Comparison of ENCODE assay signal across 27 cellular contexts in genomic region chr10:44880090-44880715, GRCh38. TPM values are rescaled to one million over a fixed set of nuclear protein-coding genes. Genes with fewer than 3 reads are reported as not detected.
A peak's percentile ranks its signal among the peaks of the same experiment; 100 is the strongest.
DNase-seq lines count a peak whose midpoint lies in the region; ATAC-seq and TF ChIP-seq lines count a peak whose summit lies in the region.
"Had no signal": no experiment of that assay in that cellular context is flagged by ENCODE, and none has a peak within 500 bp of the region (broad histone marks: within the 10 kb centered on the region; RNA-seq: fewer than 3 reads in every experiment).

No MANE protein-coding gene starts in this region.

- no peaks in the 10 kb centered on the region for H3K36me3 Mint-ChIP-seq in stimulated activated naive CD8-positive, alpha-beta T cell treated with anti-CD3 and anti-CD28 coated beads, Interleukin-15, Interleukin-2, amounts not matched to agents 100 ng/mL and 50 ng/mL, for 24 hours (ENCODE audit: low read depth)
- no peaks in the 10 kb centered on the region for H3K36me3 Mint-ChIP-seq in chondrocyte (ENCODE audit: low read depth)
- no peaks in the 10 kb centered on the region for H3K36me3 Mint-ChIP-seq in naive thymus-derived CD4-positive, alpha-beta T cell

- no peak for DNase-seq in stimulated activated naive CD8-positive, alpha-beta T cell treated with anti-CD3 and anti-CD28 coated beads, Interleukin-15, Interleukin-2, amounts not matched to agents 100 U/mL and 50 U/mL, for 24 hours
- DNase-seq in chondrocyte (ENCODE audit: low spot score) = no peak
- no peak for DNase-seq in naive thymus-derived CD4-positive, alpha-beta T cell
- no peak for DNase-seq in vagina (ENCODE audit: extremely low spot score in 2 of 2)
- no peak for DNase-seq in SW 1271 (lab: John Stamatoyannopoulos, UW)
- no peak for DNase-seq in thyroid gland
- no peak for DNase-seq in A673 (ENCODE audit: low spot score)
- DNase-seq: activated B cell treated with CpG ODN at 0.5 μM for 24 hours; activated gamma-delta T cell; foreskin melanocyte; left colon; MV-4-11; NCI-H2029 treated with DMSO at 0.1 percent for 48 hours; NCI-H524; stimulated activated CD4-positive, alpha-beta T cell treated with anti-CD3 and anti-CD28 coated beads, Interleukin-15, amount 100 ng/mL, for 24 hours had no signal

- no peaks in the 10 kb centered on the region for H3K9me3 Mint-ChIP-seq in stimulated activated naive CD8-positive, alpha-beta T cell treated with anti-CD3 and anti-CD28 coated beads, Interleukin-15, Interleukin-2, amounts not matched to agents 100 ng/mL and 50 ng/mL, for 24 hours
- no peaks in the 10 kb centered on the region for H3K9me3 Mint-ChIP-seq in chondrocyte (ENCODE audit: low read depth)
- H3K9me3 Mint-ChIP-seq in naive thymus-derived CD4-positive, alpha-beta T cell = no peaks in the 10 kb centered on the region
- H3K9me3 Mint-ChIP-seq: activated B cell treated with CpG ODN at 0.5 μM for 24 hours had no signal

- H3K4me1 Mint-ChIP-seq in stimulated activated naive CD8-positive, alpha-beta T cell treated with anti-CD3 and anti-CD28 coated beads, Interleukin-15, Interleukin-2, amounts not matched to agents 100 ng/mL and 50 ng/mL, for 24 hours (ENCODE audit: low read depth) = peaks cover 14% of the 10 kb centered on the region
- H3K4me1 Mint-ChIP-seq in chondrocyte (ENCODE audit: low read depth) = peaks cover 24% of the 10 kb centered on the region
- peaks cover 5 to 19% (median 16%) of the 10 kb centered on the region in 7 donors for H3K4me1 Mint-ChIP-seq in naive thymus-derived CD4-positive, alpha-beta T cell

- no peak for ATAC-seq in stimulated activated naive CD8-positive, alpha-beta T cell treated with anti-CD3 and anti-CD28 coated beads, Interleukin-15, Interleukin-2, amounts not matched to agents 100 U/mL and 50 U/mL, for 24 hours
- ATAC-seq in naive thymus-derived CD4-positive, alpha-beta T cell = no peak

- H3K36me3 ChIP-seq in naive thymus-derived CD4-positive, alpha-beta T cell (ENCODE audit: control insufficient read depth in 2 of 3, insufficient read depth in 3 of 3, low read length in 3 of 3) = no peaks in the 10 kb centered on the region
- H3K36me3 ChIP-seq in vagina = no peaks in the 10 kb centered on the region
- no peaks in the 10 kb centered on the region for H3K36me3 ChIP-seq in thyroid gland
- no peaks in the 10 kb centered on the region for H3K36me3 ChIP-seq in A673 (ENCODE audit: insufficient read depth, low read length, poor library complexity, severe bottlenecking)
- H3K36me3 ChIP-seq: HAP-1 had no signal

- POLR2A ChIA-PET in naive thymus-derived CD4-positive, alpha-beta T cell (lab: Charles Lee) = no interaction called here
- POLR2A ChIA-PET in A673 (lab: Charles Lee; ENCODE audit: low non-redundant PET) = no interaction called here

- TF ChIP-seq POLR2A in vagina (IDR thresholded peaks at IDR 0.05) = no peak
- no peak for TF ChIP-seq POLR2A in thyroid gland (IDR thresholded peaks at IDR 0.05)

- 94 to 97% methylated on average over 15 to 17 of the region's 17 CpGs for WGBS in thyroid gland, 2 donors

- peak overlapping the region; percentile 22 for H3K4me3 Mint-ChIP-seq in stimulated activated naive CD8-positive, alpha-beta T cell treated with anti-CD3 and anti-CD28 coated beads, Interleukin-15, Interleukin-2, amounts not matched to agents 100 ng/mL and 50 ng/mL, for 24 hours
- no peak overlapping the region for H3K4me3 Mint-ChIP-seq in chondrocyte (ENCODE audit: unreplicated experiment)
- peak overlapping the region; percentile 26 to 98 (median 85) for H3K4me3 Mint-ChIP-seq in naive thymus-derived CD4-positive, alpha-beta T cell
- H3K4me3 Mint-ChIP-seq: activated B cell treated with CpG ODN at 0.5 μM for 24 hours had no signal

- no peak overlapping the region for H3K4me3 ChIP-seq in naive thymus-derived CD4-positive, alpha-beta T cell (ENCODE audit: low read length)
- H3K4me3 ChIP-seq in vagina (no peak overlapping the region), thyroid gland (replicated peaks in 1 of 3) (no peak overlapping the region), A673 (ENCODE audit: low read depth, low read length, poor library complexity, severe bottlenecking) (no peak overlapping the region)
- H3K4me3 ChIP-seq: HAP-1 had no signal

- no TSS peak for BruUV-seq in A673 (replicated peaks; lab: Mats Ljungman, UMichigan)

- TF ChIP-seq CTCF in chondrocyte (IDR thresholded peaks at IDR 0.05) (no peak), vagina (IDR thresholded peaks at IDR 0.05) (no peak), thyroid gland (IDR thresholded peaks at IDR 0.05) (no peak), A673 (conservative IDR thresholded peaks at IDR 0.05; ENCODE audit: low read depth, low read length) (no peak)

- H3K27me3 ChIP-seq in naive thymus-derived CD4-positive, alpha-beta T cell (ENCODE audit: control insufficient read depth in 2 of 2, insufficient read depth in 2 of 2, low read length in 2 of 2) = no peaks in the 10 kb centered on the region
- H3K27me3 ChIP-seq in vagina (no peaks in the 10 kb centered on the region), thyroid gland (no peaks in the 10 kb centered on the region), A673 (replicated peaks; ENCODE audit: insufficient read depth, low read depth, low read length, poor library complexity) (no peaks in the 10 kb centered on the region)

- no peak overlapping the region for H3K27ac Mint-ChIP-seq in stimulated activated naive CD8-positive, alpha-beta T cell treated with anti-CD3 and anti-CD28 coated beads, Interleukin-15, Interleukin-2, amounts not matched to agents 100 ng/mL and 50 ng/mL, for 24 hours
- peak overlapping the region; percentile 65 for H3K27ac Mint-ChIP-seq in chondrocyte (ENCODE audit: unreplicated experiment)
- peak overlapping the region in 3 of 9 donors; percentile 17 to 42 (median 38) for H3K27ac Mint-ChIP-seq in naive thymus-derived CD4-positive, alpha-beta T cell
- H3K27ac Mint-ChIP-seq: activated B cell treated with CpG ODN at 0.5 μM for 24 hours had no signal

- peaks cover 0 to 10% of the 10 kb centered on the region in 2 donors for H3K4me1 ChIP-seq in naive thymus-derived CD4-positive, alpha-beta T cell (ENCODE audit: control insufficient read depth in 2 of 2, insufficient read depth in 2 of 2, low read length in 2 of 2)
- H3K4me1 ChIP-seq in vagina = peaks cover 17% of the 10 kb centered on the region
- H3K4me1 ChIP-seq in thyroid gland = peaks cover 20 to 28% of the 10 kb centered on the region in 2 donors
- H3K4me1 ChIP-seq in A673 (ENCODE audit: insufficient read depth, low read length, poor library complexity, severe bottlenecking) = peaks cover 9% of the 10 kb centered on the region
- H3K4me1 ChIP-seq: HAP-1 had no signal

- CTCF ChIA-PET in naive thymus-derived CD4-positive, alpha-beta T cell (lab: Charles Lee) = interaction anchor here (0.8 kb wide), 1 partner anchor 39 kb away, joined by 3 read pairs; no protein-coding TSS in a partner anchor
- CTCF ChIA-PET in A673 (lab: Charles Lee) = no interaction called here

- intact Hi-C loops in naive thymus-derived CD4-positive, alpha-beta T cell (cut with micrococcal nuclease) = no loop called here
- intact Hi-C loops in vagina (cut with DNase I) (no loop called here), thyroid gland (cut with DNase I) (no loop called here), A673 (cut with micrococcal nuclease; ENCODE audit: unreplicated experiment) (no loop called here)

- H3K27ac ChIP-seq in naive thymus-derived CD4-positive, alpha-beta T cell (ENCODE audit: low read depth, low read length) = no peak overlapping the region
- H3K27ac ChIP-seq in vagina (peak overlapping the region; percentile 81), thyroid gland (no peak overlapping the region), A673 (ENCODE audit: low read depth, low read length, poor library complexity, severe bottlenecking) (no peak overlapping the region)

- no peaks in the 10 kb centered on the region for H3K9me3 ChIP-seq in naive thymus-derived CD4-positive, alpha-beta T cell (ENCODE audit: control insufficient read depth in 2 of 3, low read length in 3 of 3)
- no peaks in the 10 kb centered on the region for H3K9me3 ChIP-seq in vagina
- no peaks in the 10 kb centered on the region for H3K9me3 ChIP-seq in thyroid gland
- no peaks in the 10 kb centered on the region for H3K9me3 ChIP-seq in A673 (ENCODE audit: low read depth, low read length, poor library complexity, severe bottlenecking)
- H3K9me3 ChIP-seq: HAP-1 had no signal

- H3K27me3 Mint-ChIP-seq in stimulated activated naive CD8-positive, alpha-beta T cell treated with anti-CD3 and anti-CD28 coated beads, Interleukin-15, Interleukin-2, amounts not matched to agents 100 ng/mL and 50 ng/mL, for 24 hours = peaks cover 8% of the 10 kb centered on the region
- H3K27me3 Mint-ChIP-seq in chondrocyte (ENCODE audit: low read depth) = no peaks in the 10 kb centered on the region
- peaks cover 0 to 20% (median 0%) of the 10 kb centered on the region in 5 donors for H3K27me3 Mint-ChIP-seq in naive thymus-derived CD4-positive, alpha-beta T cell

RNA-seq across cellular contexts. Expression of gene TMEM72, which starts 30.9 kb away (rescaled TPM):
- total RNA-seq in chondrocyte (not detected in 3 replicates), vagina (not detected), thyroid gland (not detected), A673 (2021) (0.80 and 1.4 TPM in 2 replicates)
- total RNA-seq in naive thymus-derived CD4-positive, alpha-beta T cell = not detected
- polyA plus RNA-seq in naive thymus-derived CD4-positive, alpha-beta T cell = not detected
- total RNA-seq: activated B cell treated with CpG ODN at 0.5 μM for 24 hours; activated CD8-positive, alpha-beta memory T cell treated with anti-CD3 and anti-CD28 coated beads for 36 hours; astrocyte; Daoy; endothelial cell of umbilical vein; mononuclear cell; osteoblast; Right ventricle myocardium inferior; T-helper 1 cell treated with Interleukin-12 subunit alpha and Interleukin-12 subunit beta and Interleukin-4 antibody, amounts not matched to agents 30 ng/mL and 1 ng/mL, for 36 hours; urinary bladder had no signal
- polyA plus RNA-seq: AG04450, endothelial cell of umbilical vein, urinary bladder had no signal
